Comparison of ENCODE assay signal across 15 cellular contexts in genomic region chr4:17712166-17712565, GRCh38.
DNase-seq lines count a peak whose midpoint lies in the region; ATAC-seq and TF ChIP-seq lines count a peak whose summit lies in the region.
"Had no signal": no experiment of that assay in that cellular context is flagged by ENCODE, and none has a peak within 500 bp of the region (broad histone marks: within the 10 kb centered on the region; RNA-seq: fewer than 3 reads in every experiment).

No MANE protein-coding gene starts in this region.

- peaks cover 7% of the 10 kb centered on the region for H3K27me3 Mint-ChIP-seq in type B pancreatic cell

- no peak overlapping the region for H3K4me3 Mint-ChIP-seq in type B pancreatic cell
- H3K4me3 Mint-ChIP-seq: B cell; CD4-positive, alpha-beta T cell; CD8-positive, alpha-beta T cell had no signal

- H3K36me3 ChIP-seq in mucosa of descending colon (ENCODE audit: low read depth) = no peaks in the 10 kb centered on the region
- H3K36me3 ChIP-seq: BLaER1 treated with 17β-estradiol and CSF1 and Interleukin-3, amounts not matched to agents 10 nM and 100 nM had no signal

- H3K4me1 ChIP-seq in mucosa of descending colon (ENCODE audit: low read depth) = no peaks in the 10 kb centered on the region
- H3K4me1 ChIP-seq: A549, Caco-2 had no signal

- peak; percentile 14 for DNase-seq in islet precursor cell
- no peak for DNase-seq in mucosa of descending colon
- DNase-seq in type B pancreatic cell (ENCODE audit: extremely low spot score, unreplicated experiment) = peak; percentile 18
- no peak for DNase-seq in midbrain (lab: John Stamatoyannopoulos, UW)
- DNase-seq: AML-193; Caco-2; Calu3; CD4-positive, alpha-beta T cell; CD8-positive, alpha-beta T cell; DMS79 treated with DMSO at 0.1 percent for 48 hours; GF-D8 had no signal

- peaks cover 2% of the 10 kb centered on the region for H3K4me1 Mint-ChIP-seq in type B pancreatic cell (ENCODE audit: unreplicated experiment)
- H3K4me1 Mint-ChIP-seq: B cell had no signal

- intact Hi-C loops in mucosa of descending colon (cut with DNase I, micrococcal nuclease) = no loop called here

- H3K36me3 Mint-ChIP-seq in type B pancreatic cell = no peaks in the 10 kb centered on the region
- H3K36me3 Mint-ChIP-seq: CD8-positive, alpha-beta T cell had no signal

- no peak overlapping the region for H3K27ac Mint-ChIP-seq in type B pancreatic cell
- H3K27ac Mint-ChIP-seq: B cell; CD4-positive, alpha-beta T cell; CD8-positive, alpha-beta T cell had no signal

- ATAC-seq in mucosa of descending colon = peak; percentile 47
- ATAC-seq in GM19452 (IDR thresholded peaks at IDR 0.05; ENCODE audit: unreplicated experiment) = no peak
- ATAC-seq: A549; CD8-positive, alpha-beta T cell had no signal

- no peaks in the 10 kb centered on the region for H3K9me3 ChIP-seq in mucosa of descending colon
- H3K9me3 ChIP-seq: A549; BLaER1 treated with 17β-estradiol and CSF1 and Interleukin-3, amounts not matched to agents 10 nM and 100 nM; Caco-2 had no signal

- H3K4me3 ChIP-seq in mucosa of descending colon = no peak overlapping the region
- H3K4me3 ChIP-seq: A549; BLaER1 treated with 17β-estradiol and CSF1 and Interleukin-3, amounts not matched to agents 10 nM and 100 nM had no signal

- no peaks in the 10 kb centered on the region for H3K9me3 Mint-ChIP-seq in type B pancreatic cell
- H3K9me3 Mint-ChIP-seq: CD4-positive, alpha-beta T cell; CD8-positive, alpha-beta T cell had no signal

- TF ChIP-seq CTCF in mucosa of descending colon (IDR thresholded peaks at IDR 0.05) (no peak), type B pancreatic cell (conservative IDR thresholded peaks at IDR 0.05) (no peak)

Comparison
In these comparisons a context has a peak if more than half of its experiments do, and no peak if none do; other contexts are left out.
1. DNase-seq: peak in islet precursor cell (single experiment) and type B pancreatic cell (single experiment); none in mucosa of descending colon (0 of 3) and midbrain (single experiment).